Comparison of ENCODE assay signal across 15 cellular contexts in the genomic region with DNA sequence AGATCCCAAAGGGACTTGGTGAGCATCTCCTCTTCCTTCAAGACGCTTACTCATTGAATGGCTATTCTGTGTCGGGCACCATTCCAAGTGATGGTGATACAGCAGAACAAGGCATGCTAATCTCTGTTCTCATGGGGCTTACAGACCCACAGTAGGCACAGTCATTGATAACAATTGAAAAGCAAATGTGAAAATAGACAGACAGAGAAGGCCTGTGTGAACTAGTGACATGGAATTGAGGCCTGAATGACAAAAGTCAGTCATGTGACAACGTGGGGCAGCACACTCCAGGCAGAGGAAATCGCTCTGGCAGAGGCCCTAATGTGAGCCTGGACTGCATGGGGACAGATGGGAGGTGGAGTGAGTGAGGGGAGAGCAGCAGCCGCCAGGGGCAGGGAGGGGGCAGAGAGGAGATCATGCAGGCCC.
DNase-seq lines count a peak whose midpoint lies in the region; ATAC-seq, FAIRE-seq and TF ChIP-seq lines count a peak whose summit lies in the region.
"Had no signal": no experiment of that assay in that cellular context is flagged by ENCODE, and none has a peak within 500 bp of the region (broad histone marks: within the 10 kb centered on the region; RNA-seq: fewer than 3 reads in every experiment).

No MANE protein-coding gene starts in this region.

- no peaks in the 10 kb centered on the region for H3K79me2 ChIP-seq in keratinocyte (ENCODE audit: control insufficient read depth, insufficient read depth, low read length)

- H2AFZ ChIP-seq in keratinocyte (ENCODE audit: control insufficient read depth, low read length) = no peak overlapping the region
- H2AFZ ChIP-seq: GM23338, neural progenitor cell had no signal

- intact Hi-C loops in head of caudate nucleus (cut with DNase I) = no loop called here

- no peaks in the 10 kb centered on the region for H3K36me3 ChIP-seq in keratinocyte (ENCODE audit: control insufficient read depth in 2 of 2, extremely low read depth in 1 of 2, insufficient read depth in 2 of 2, low read length in 2 of 2)
- H3K36me3 ChIP-seq: neural progenitor cell, spleen, thoracic aorta had no signal

- dilution Hi-C loops in keratinocyte (cut with MboI; ENCODE audit: extremely low pct_ligation_motif_present, low sequenced_read_pairs) = no loop called here

- H3K4me1 ChIP-seq in keratinocyte (ENCODE audit: control insufficient read depth, extremely low read depth, insufficient read depth, low read length) = peaks cover 10% of the 10 kb centered on the region

- no peak for ATAC-seq in GM18498 (IDR thresholded peaks at IDR 0.05; ENCODE audit: unreplicated experiment)
- ATAC-seq: GM23338, HepG2 had no signal

- no peak overlapping the region for H3K4me3 ChIP-seq in keratinocyte (ENCODE audit: control insufficient read depth in 2 of 3, extremely low read depth in 1 of 3, insufficient read depth in 2 of 3, low read depth in 1 of 3, low read length in 3 of 3)
- H3K4me3 ChIP-seq: GM23338, lung, neural progenitor cell, spleen, thoracic aorta had no signal

- peaks cover 16% of the 10 kb centered on the region for H3K27me3 ChIP-seq in keratinocyte (ENCODE audit: control insufficient read depth, extremely low read depth, insufficient read depth, low read length)

- H3K9ac ChIP-seq in keratinocyte (ENCODE audit: control insufficient read depth, extremely low read depth, insufficient read depth, low read length) = no peak overlapping the region
- H3K9ac ChIP-seq: neural progenitor cell had no signal

- no peaks in the 10 kb centered on the region for H3K9me3 ChIP-seq in keratinocyte (ENCODE audit: control insufficient read depth, low read depth, low read length)
- H3K9me3 ChIP-seq: thoracic aorta had no signal

- DNase-seq in EL (peak; percentile 89), NCI-H2171 (lab: John Stamatoyannopoulos, UW) (peak; percentile 28), amniotic epithelial cell (ENCODE audit: low read depth) (peak; percentile 10), keratinocyte (ENCODE audit: low read depth, low spot score) (no peak), head of caudate nucleus (no peak)
- DNase-seq in activated CD8-positive, alpha-beta memory T cell treated with anti-CD3 and anti-CD28 coated beads for 24 hours = no peak
- no peak for DNase-seq in activated effector memory CD4-positive, alpha-beta T cell treated with Interleukin-2 at 50 U/mL for 16 hours
- DNase-seq: NCI-H1930, spleen had no signal

- TF ChIP-seq CTCF in keratinocyte (optimal IDR thresholded peaks at IDR 0.05 in 1 of 3, IDR thresholded peaks at IDR 0.05 in 1 of 3, conservative IDR thresholded peaks at IDR 0.05 in 1 of 3; ENCODE audit: extremely low read depth in 1 of 3, insufficient read depth in 2 of 3, low read length in 3 of 3) = no peak

- H3K4me2 ChIP-seq in keratinocyte (ENCODE audit: control insufficient read depth, extremely low read depth, insufficient read depth, low read depth, low read length) = no peak overlapping the region
- H3K4me2 ChIP-seq: GM23338, neural progenitor cell had no signal

- no peak overlapping the region for H3K27ac ChIP-seq in keratinocyte (ENCODE audit: control insufficient read depth, insufficient read depth, low read length)
- H3K27ac ChIP-seq: neural progenitor cell, spleen, thoracic aorta had no signal

- H3K9me1 ChIP-seq in keratinocyte (ENCODE audit: control insufficient read depth, extremely low read depth, insufficient read depth, low read length) = no peaks in the 10 kb centered on the region

- H4K20me1 ChIP-seq in keratinocyte (ENCODE audit: control insufficient read depth, extremely low read depth, insufficient read depth, low read length) = no peaks in the 10 kb centered on the region

- peak; percentile 84 for FAIRE-seq in keratinocyte (lab: Jason Lieb, UNC)
- FAIRE-seq: HepG2 had no signal

Comparison
In these comparisons a context has a peak if more than half of its experiments do, and no peak if none do; other contexts are left out.
1. DNase-seq: peak in EL (single experiment), NCI-H2171 (single experiment) and amniotic epithelial cell (single experiment); none in keratinocyte (single experiment), head of caudate nucleus (0 of 42), activated CD8-positive, alpha-beta memory T cell treated with anti-CD3 and anti-CD28 coated beads for 24 hours (single experiment) and activated effector memory CD4-positive, alpha-beta T cell treated with Interleukin-2 at 50 U/mL for 16 hours (single experiment).